15 cellular contexts compared by ENCODE assay signal in genomic region chr10:48480397-48481374, GRCh38.
A peak's percentile ranks its signal among the peaks of the same experiment; 100 is the strongest.
DNase-seq lines count a peak whose midpoint lies in the region; ATAC-seq and TF ChIP-seq lines count a peak whose summit lies in the region.
"Had no signal": no experiment of that assay in that cellular context is flagged by ENCODE, and none has a peak within 500 bp of the region (broad histone marks: within the 10 kb centered on the region; RNA-seq: fewer than 3 reads in every experiment).

No MANE protein-coding gene starts in this region.

- no peaks in the 10 kb centered on the region for H3K9me2 ChIP-seq in PC-3 (replicated peaks; ENCODE audit: low read length)

- POLR2A ChIA-PET in HEK293 (lab: Yijun Ruan, JAX): no interaction called here
- POLR2A ChIA-PET in PC-3 (lab: Charles Lee; ENCODE audit: unreplicated experiment): no interaction called here

- TF ChIP-seq CTCF in HEK293 (tag by site-specific recombination; IDR thresholded peaks at IDR 0.05) (no peak), PC-3 (conservative IDR thresholded peaks at IDR 0.05; ENCODE audit: low read depth, low read length) (no peak), BE2C (IDR thresholded peaks at IDR 0.05; ENCODE audit: low read depth, low read length) (no peak)

- H3K9ac ChIP-seq in PC-3 (ENCODE audit: low read length): no peak overlapping the region

- DNase-seq in right cardiac atrium: peak in 1 of 3 donors; percentile 51
- DNase-seq in stimulated activated CD8-positive, alpha-beta memory T cell treated with anti-CD3 and anti-CD28 coated beads, Interleukin-4, amount 100 ng/mL, for 48 hours: peak; percentile 15
- no peak for DNase-seq in activated gamma-delta T cell treated with Interleukin-2 at 50 U/mL for 16 hours
- DNase-seq in PC-3: no peak
- no peak for DNase-seq in AG08396 (ENCODE audit: low spot score)
- DNase-seq in BE2C: no peak
- DNase-seq: activated CD4-positive, alpha-beta memory T cell treated with anti-CD3 and anti-CD28 coated beads for 36 hours; amygdala; HCEC 1CT; IMR-90; NCI-H2171; NK-92 treated with Interleukin-12 subunit alpha and Interleukin-12 subunit beta, amount 100 ng/mL, for 24 hours had no signal

- no peaks in the 10 kb centered on the region for H3F3A ChIP-seq in PC-3 (ENCODE audit: low read length, unreplicated experiment)

- H3K9me3 ChIP-seq in HEK293 (ENCODE audit: control insufficient read depth, insufficient read depth, low read depth, low read length) (no peaks in the 10 kb centered on the region), right cardiac atrium (ENCODE audit: control insufficient read depth, low read length) (no peaks in the 10 kb centered on the region), PC-3 (ENCODE audit: low read length) (no peaks in the 10 kb centered on the region), BE2C (no peaks in the 10 kb centered on the region)

- peaks cover 12% of the 10 kb centered on the region for H3K27me3 Mint-ChIP-seq in activated T-helper 17 cell treated with anti-CD3 and anti-CD28 coated beads, Interleukin-2, amount 50 U/mL, for 72 hours

- H3K36me3 ChIP-seq in HEK293 (ENCODE audit: control insufficient read depth in 2 of 2, insufficient read depth in 1 of 2, low read length in 2 of 2): no peaks in the 10 kb centered on the region
- no peaks in the 10 kb centered on the region for H3K36me3 ChIP-seq in PC-3 (ENCODE audit: low read depth, low read length)
- no peaks in the 10 kb centered on the region for H3K36me3 ChIP-seq in BE2C

- WGBS in right cardiac atrium: 43% methylated on average over 20 of the region's 20 CpGs

- no peaks in the 10 kb centered on the region for H3K4me1 Mint-ChIP-seq in activated T-helper 17 cell treated with anti-CD3 and anti-CD28 coated beads, Interleukin-2, amount 50 U/mL, for 72 hours

- no peaks in the 10 kb centered on the region for H3K36me3 Mint-ChIP-seq in activated T-helper 17 cell treated with anti-CD3 and anti-CD28 coated beads, Interleukin-2, amount 50 U/mL, for 72 hours (ENCODE audit: low read depth)
- H3K36me3 Mint-ChIP-seq: activated CD4-positive, alpha-beta memory T cell treated with anti-CD3 and anti-CD28 coated beads for 36 hours had no signal

- no TSS peak for BruUV-seq in PC-3 (replicated peaks; lab: Mats Ljungman, UMichigan)

- H3K4me3 ChIP-seq in HEK293 (ENCODE audit: low read depth, low read length): no peak overlapping the region
- H3K4me3 ChIP-seq in right cardiac atrium (ENCODE audit: low read length): no peak overlapping the region
- no peak overlapping the region for H3K4me3 ChIP-seq in PC-3 (ENCODE audit: low read length)
- no peak overlapping the region for H3K4me3 ChIP-seq in BE2C (ENCODE audit: low read depth, low read length)

- intact Hi-C loops in right cardiac atrium (cut with DNase I): no loop called here
- intact Hi-C loops in PC-3 (cut with micrococcal nuclease): no loop called here

- no peak overlapping the region for H3K4me3 Mint-ChIP-seq in activated T-helper 17 cell treated with anti-CD3 and anti-CD28 coated beads, Interleukin-2, amount 50 U/mL, for 72 hours
- H3K4me3 Mint-ChIP-seq: activated CD4-positive, alpha-beta memory T cell treated with anti-CD3 and anti-CD28 coated beads for 36 hours had no signal

- peak; percentile 28 for ATAC-seq in activated T-helper 17 cell treated with anti-CD3 and anti-CD28 coated beads, Interleukin-2, amount 50 U/mL, for 72 hours (replicated peaks)
- ATAC-seq in right cardiac atrium: peak; percentile 60 to 74
- ATAC-seq in PC-3: no peak

- H3K4me2 ChIP-seq in PC-3 (ENCODE audit: low read length): no peak overlapping the region

- no peaks in the 10 kb centered on the region for H3K9me3 Mint-ChIP-seq in activated T-helper 17 cell treated with anti-CD3 and anti-CD28 coated beads, Interleukin-2, amount 50 U/mL, for 72 hours
- H3K9me3 Mint-ChIP-seq: activated CD4-positive, alpha-beta memory T cell treated with anti-CD3 and anti-CD28 coated beads for 36 hours had no signal

- H3K27ac ChIP-seq in HEK293 (ENCODE audit: extremely low read depth, low read depth, low read length) (no peak overlapping the region), right cardiac atrium (ENCODE audit: low read length) (no peak overlapping the region), PC-3 (ENCODE audit: low read length) (no peak overlapping the region)
- H3K27ac ChIP-seq: epithelial cell of prostate had no signal

- no peak overlapping the region for H2AFZ ChIP-seq in PC-3 (ENCODE audit: low read length)

- H3K27me3 ChIP-seq in right cardiac atrium (ENCODE audit: control insufficient read depth, insufficient read depth) (no peaks in the 10 kb centered on the region), PC-3 (ENCODE audit: low read length) (no peaks in the 10 kb centered on the region), BE2C (no peaks in the 10 kb centered on the region)

- H3K4me1 ChIP-seq in HEK293 (ENCODE audit: control insufficient read depth, insufficient read depth, low read length) (peaks cover 4% of the 10 kb centered on the region; the same call in 1 of the 2 replicates), right cardiac atrium (ENCODE audit: control insufficient read depth, insufficient read depth, low read length) (no peaks in the 10 kb centered on the region), PC-3 (ENCODE audit: insufficient read depth, low read length) (no peaks in the 10 kb centered on the region), BE2C (peaks cover 19% of the 10 kb centered on the region)

- H3K27ac Mint-ChIP-seq in activated T-helper 17 cell treated with anti-CD3 and anti-CD28 coated beads, Interleukin-2, amount 50 U/mL, for 72 hours: no peak overlapping the region
- H3K27ac Mint-ChIP-seq: activated CD4-positive, alpha-beta memory T cell treated with anti-CD3 and anti-CD28 coated beads for 36 hours had no signal

- H3K79me2 ChIP-seq in PC-3 (ENCODE audit: low read length): no peaks in the 10 kb centered on the region

- CTCF ChIA-PET in HEK293 (lab: Yijun Ruan, JAX) (interaction anchor here (1.1 kb wide), 1 partner anchor 176 kb away, joined by 3 read pairs; no protein-coding TSS in a partner anchor), PC-3 (lab: Charles Lee) (no interaction called here)

- H4K20me1 ChIP-seq in PC-3 (ENCODE audit: low read length): no peaks in the 10 kb centered on the region

TF ChIP-seq in HEK293, 187 proteins besides CTCF, POLR2A, EP300 and RAD21:
- TF ChIP-seq INSM2 (tag by site-specific recombination; IDR thresholded peaks at IDR 0.05): no peak
- TF ChIP-seq SCRT1 (tag by site-specific recombination; IDR thresholded peaks at IDR 0.05; ENCODE audit: borderline replicate concordance): peak; percentile 49; the same call in 1 of the 2 replicates
- peak; percentile 62; the same call in 1 of the 2 replicates for TF ChIP-seq ZNF449 (tag by site-specific recombination; IDR thresholded peaks at IDR 0.05)
- TF ChIP-seq HOXA7 (CRISPR knock-in tag; IDR thresholded peaks at IDR 0.05; ENCODE audit: borderline replicate concordance): no peak
- peak; percentile 85 for TF ChIP-seq SCRT2 (tag by site-specific recombination; IDR thresholded peaks at IDR 0.05)
